2 cellular contexts compared by ENCODE assay signal in the genomic region with DNA sequence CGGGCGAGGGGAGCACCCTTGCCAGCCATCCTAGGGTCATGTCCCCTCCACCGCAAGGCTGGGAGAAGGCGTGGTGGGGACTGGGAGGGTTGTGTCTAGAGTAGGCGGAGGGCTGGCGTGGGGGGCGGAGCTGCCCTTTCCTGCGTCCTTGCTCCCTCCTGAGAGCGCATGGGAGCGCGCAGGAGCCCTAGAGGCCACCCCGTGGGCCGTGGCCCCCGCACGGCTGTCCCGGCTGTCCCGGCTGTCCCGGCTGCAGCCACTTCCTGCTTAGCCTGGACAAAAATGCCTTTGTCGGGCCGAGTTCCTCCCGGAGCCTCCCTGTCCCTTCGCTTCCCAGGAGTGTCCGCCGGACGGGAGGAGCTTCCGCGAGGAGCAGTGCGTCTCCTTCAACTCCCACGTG.
A peak's percentile ranks its signal among the peaks of the same experiment; 100 is the strongest.
TF ChIP-seq lines count a peak whose summit lies in the region.

No MANE protein-coding gene starts in this region.

TF ChIP-seq in liver, 16 proteins besides CTCF, POLR2A, EP300 and RAD21:
- TF ChIP-seq FOXA2 (IDR thresholded peaks at IDR 0.05) (no peak), NR2F2 (IDR thresholded peaks at IDR 0.05) (peak; percentile 36)

TF ChIP-seq in HepG2, 621 proteins besides CTCF, POLR2A, EP300 and RAD21:
- TF ChIP-seq GPBP1L1 (CRISPR knock-in tag; IDR thresholded peaks at IDR 0.05) (no peak), TFDP1 (CRISPR knock-in tag; IDR thresholded peaks at IDR 0.05; ENCODE audit: borderline replicate concordance) (no peak), RFX3 (CRISPR knock-in tag; IDR thresholded peaks at IDR 0.05) (no peak), ARNT (IDR thresholded peaks at IDR 0.05) (no peak), HHEX (CRISPR knock-in tag; IDR thresholded peaks at IDR 0.05) (no peak)
- TF ChIP-seq, protein P1, sequence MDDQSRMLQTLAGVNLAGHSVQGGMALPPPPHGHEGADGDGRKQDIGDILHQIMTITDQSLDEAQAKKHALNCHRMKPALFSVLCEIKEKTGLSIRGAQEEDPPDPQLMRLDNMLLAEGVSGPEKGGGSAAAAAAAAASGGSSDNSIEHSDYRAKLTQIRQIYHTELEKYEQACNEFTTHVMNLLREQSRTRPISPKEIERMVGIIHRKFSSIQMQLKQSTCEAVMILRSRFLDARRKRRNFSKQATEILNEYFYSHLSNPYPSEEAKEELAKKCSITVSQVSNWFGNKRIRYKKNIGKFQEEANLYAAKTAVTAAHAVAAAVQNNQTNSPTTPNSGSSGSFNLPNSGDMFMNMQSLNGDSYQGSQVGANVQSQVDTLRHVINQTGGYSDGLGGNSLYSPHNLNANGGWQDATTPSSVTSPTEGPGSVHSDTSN (CRISPR knock-in tag; IDR thresholded peaks at IDR 0.05; ENCODE audit: borderline replicate concordance): no peak
